Comparison of ENCODE assay signal across 10 cellular contexts in genomic region chr19:50567052-50567841, GRCh38. TPM values are rescaled to one million over a fixed set of nuclear protein-coding genes. Genes with fewer than 3 reads are reported as not detected.
DNase-seq lines count a peak whose midpoint lies in the region; ATAC-seq and TF ChIP-seq lines count a peak whose summit lies in the region.
"Had no signal": no experiment of that assay in that cellular context is flagged by ENCODE, and none has a peak within 500 bp of the region (broad histone marks: within the 10 kb centered on the region; RNA-seq: fewer than 3 reads in every experiment).

No MANE protein-coding gene starts in this region.

- H3K27ac ChIP-seq in PC-9, result no peak overlapping the region

- TF ChIP-seq CTCF in Caco-2 (IDR thresholded peaks at IDR 0.05; ENCODE audit: insufficient read depth in 1 of 2, low read depth in 1 of 2, low read length in 1 of 2, severe bottlenecking in 1 of 2, unreplicated experiment in 1 of 2) (no peak), PC-9 (conservative IDR thresholded peaks at IDR 0.05) (no peak)

- H3K9me3 ChIP-seq in Caco-2 (no peaks in the 10 kb centered on the region), neuron (ENCODE audit: low read length) (peaks cover 2% of the 10 kb centered on the region), PC-9 (ENCODE audit: insufficient read depth, low read depth) (no peaks in the 10 kb centered on the region)

- H3K36me3 Mint-ChIP-seq in Caco-2 (ENCODE audit: insufficient read depth, unreplicated experiment), result no peaks in the 10 kb centered on the region

- no peak overlapping the region for H3K27ac Mint-ChIP-seq in Caco-2 (ENCODE audit: unreplicated experiment)

- no peaks in the 10 kb centered on the region for H3K36me3 ChIP-seq in Caco-2 (ENCODE audit: control insufficient read depth, insufficient read depth, low read length)
- H3K36me3 ChIP-seq in neuron (ENCODE audit: insufficient read depth, low read length), result peaks cover 12% of the 10 kb centered on the region
- H3K36me3 ChIP-seq in PC-9 (ENCODE audit: low read depth), result no peaks in the 10 kb centered on the region

- no peaks in the 10 kb centered on the region for H4K20me1 ChIP-seq in PC-9 (ENCODE audit: insufficient read depth)

- no peak overlapping the region for H3K4me3 ChIP-seq in Caco-2 (ENCODE audit: low read depth, low read length)
- peak overlapping the region; percentile 73 for H3K4me3 ChIP-seq in neuron (ENCODE audit: low read length)
- H3K4me3 ChIP-seq in PC-9, result no peak overlapping the region

- no peaks in the 10 kb centered on the region for H3K79me2 ChIP-seq in PC-9 (ENCODE audit: low read depth)

- POLR2A ChIA-PET in Caco-2 (lab: Charles Lee) (no interaction called here), PC-9 (lab: Charles Lee; ENCODE audit: unreplicated experiment) (no interaction called here)

- H2AFZ ChIP-seq in neuron (ENCODE audit: low read depth, low read length) (no peak overlapping the region), PC-9 (no peak overlapping the region)

- intact Hi-C loops in Caco-2 (cut with micrococcal nuclease; ENCODE audit: unreplicated experiment) (no loop called here), PC-9 (cut with micrococcal nuclease; ENCODE audit: unreplicated experiment) (no loop called here)

- no peaks in the 10 kb centered on the region for H3K9me3 Mint-ChIP-seq in Caco-2 (ENCODE audit: unreplicated experiment)

- CTCF ChIA-PET in Caco-2 (lab: Charles Lee) (interaction anchor here (1.0 kb wide), 1 partner anchor 11 kb away, joined by 3 read pairs; no protein-coding TSS in a partner anchor), PC-9 (lab: Charles Lee) (no interaction called here)

- no peak for ATAC-seq in HG03469 (IDR thresholded peaks at IDR 0.05; ENCODE audit: unreplicated experiment)

- BruUV-seq in Caco-2 (replicated peaks; lab: Mats Ljungman, UMichigan), result no TSS peak
- no TSS peak for BruUV-seq in PC-9 (replicated peaks; lab: Mats Ljungman, UMichigan)

- no peaks in the 10 kb centered on the region; the same call in 1 of the 2 replicates for H3F3A ChIP-seq in PC-9 (ENCODE audit: insufficient read depth, low read depth)

- H3K4me1 Mint-ChIP-seq in Caco-2 (ENCODE audit: low read depth, unreplicated experiment), result no peaks in the 10 kb centered on the region

- DNase-seq in Caco-2 (no peak), NCI-H1105 (lab: John Stamatoyannopoulos, UW) (peak; percentile 54), ecto neural progenitor cell (ENCODE audit: low spot score) (peak; percentile 71), PC-9 (no peak), NCI-H2171 (lab: John Stamatoyannopoulos, UW) (no peak)
- DNase-seq in activated CD4-positive, alpha-beta T cell treated with anti-CD3 and anti-CD28 coated beads for 1 hour, result no peak
- DNase-seq: NCI-H2081 treated with DMSO at 0.1 percent for 48 hours had no signal

- H3K27me3 ChIP-seq in Caco-2 (replicated peaks; ENCODE audit: control insufficient read depth, insufficient read depth, low read length) (no peaks in the 10 kb centered on the region; the same call in 1 of the 2 replicates), neuron (ENCODE audit: insufficient read depth, low read length) (no peaks in the 10 kb centered on the region), PC-9 (ENCODE audit: insufficient read depth, low read depth) (peaks cover 81% of the 10 kb centered on the region)

- H3K4me3 Mint-ChIP-seq in Caco-2 (ENCODE audit: unreplicated experiment), result peak overlapping the region; percentile 27

- no peaks in the 10 kb centered on the region for H3K9me2 ChIP-seq in PC-9 (ENCODE audit: insufficient read depth)

- no peaks in the 10 kb centered on the region for H3K4me1 ChIP-seq in Caco-2
- H3K4me1 ChIP-seq in neuron (ENCODE audit: insufficient read depth, low read length), result peaks cover 38% of the 10 kb centered on the region
- H3K4me1 ChIP-seq in PC-9 (replicated peaks; ENCODE audit: insufficient read depth), result no peaks in the 10 kb centered on the region

- no peak overlapping the region for H3K4me2 ChIP-seq in PC-9

- H3K27me3 Mint-ChIP-seq in Caco-2 (ENCODE audit: insufficient read depth, unreplicated experiment), result peaks cover 49% of the 10 kb centered on the region

RNA-seq across cellular contexts. Expression of gene LRRC4B, which starts 1.0 kb away (rescaled TPM):
- total RNA-seq in Caco-2 (2022) (0.30 and 0.54 TPM in 2 replicates), PC-9 (2021) (not detected in 2 replicates)
- total RNA-seq: HT-29 had no signal

RNA-seq across cellular contexts. Expression of gene ASPDH, which starts 53.5 kb away (rescaled TPM):
- total RNA-seq in Caco-2 (2022) (not detected in 2 replicates), PC-9 (2021) (not detected in 2 replicates)
- total RNA-seq: HT-29 had no signal

RNA-seq across cellular contexts. Expression of gene JOSD2, which starts 56.3 kb away (rescaled TPM):
- 27.7 and 27.9 TPM in 2 replicates for total RNA-seq in Caco-2 (2022)
- 44.3 and 56.0 TPM in 2 replicates for total RNA-seq in PC-9 (2021)

Comparison
In these comparisons a context has a peak if more than half of its experiments do, and no peak if none do; other contexts are left out.
1. DNase-seq: peak in NCI-H1105 (single experiment) and ecto neural progenitor cell (single experiment); none in Caco-2 (0 of 2), PC-9 (0 of 2), activated CD4-positive, alpha-beta T cell treated with anti-CD3 and anti-CD28 coated beads for 1 hour (single experiment) and NCI-H2171 (single experiment).